In the genomic region with DNA sequence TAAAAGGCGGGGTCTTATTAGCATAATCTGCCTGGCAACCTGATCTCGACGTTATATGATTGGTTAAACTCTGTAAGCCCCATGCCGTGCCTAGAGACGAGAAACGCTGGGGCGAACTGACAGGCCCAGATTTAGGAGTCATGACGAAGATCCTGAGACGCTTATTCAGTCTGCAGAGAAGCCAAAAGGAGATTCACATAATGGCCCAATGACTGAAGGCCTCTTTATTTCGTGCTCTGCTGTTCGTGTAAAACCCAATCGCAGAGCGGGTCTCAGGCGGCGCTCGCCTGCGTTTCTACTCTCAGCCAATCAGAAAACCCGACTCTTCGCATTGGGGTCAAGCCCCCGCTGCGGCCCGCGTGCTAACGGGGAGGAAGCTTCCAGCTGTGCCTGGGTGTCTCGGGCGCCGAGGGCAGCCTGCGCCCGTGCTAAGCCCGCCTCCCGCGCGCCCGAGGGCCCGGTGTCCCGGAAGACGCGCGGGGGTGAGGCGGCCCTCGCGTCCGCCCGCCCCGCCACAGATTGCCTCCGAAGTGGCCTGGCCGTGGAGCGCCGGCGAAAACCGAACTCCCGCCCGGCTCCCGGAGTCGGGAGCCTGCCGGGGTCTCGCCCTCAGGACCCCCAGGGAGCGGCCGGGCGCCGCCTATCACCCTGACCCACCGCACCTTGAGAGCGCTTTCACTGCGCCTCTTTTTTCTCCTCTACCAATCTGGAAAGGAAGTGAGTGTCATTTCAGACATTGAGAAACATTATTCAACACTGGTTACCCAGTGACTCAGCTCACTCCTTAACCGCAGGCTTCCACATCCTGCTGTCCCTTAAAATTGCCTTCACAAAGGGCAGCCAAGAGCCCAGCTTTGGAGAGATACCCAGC, we compare ENCODE assay signal across 8 cellular contexts. TPM values are rescaled to one million over a fixed set of nuclear protein-coding genes. Genes with fewer than 3 reads are reported as not detected.
A peak's percentile ranks its signal among the peaks of the same experiment; 100 is the strongest.
DNase-seq lines count a peak whose midpoint lies in the region; ATAC-seq, FAIRE-seq and TF ChIP-seq lines count a peak whose summit lies in the region.

No MANE protein-coding gene starts in this region.

- ATAC-seq in GM21381 (IDR thresholded peaks at IDR 0.05; ENCODE audit: unreplicated experiment) (peak; percentile 72), memory B cell (ENCODE audit: low read depth) (peak; percentile 70)
- ATAC-seq in activated CD8-positive, alpha-beta memory T cell treated with anti-CD3 and anti-CD28 coated beads, Interleukin-2, amount 10 ng/mL, durations not matched to agents 7 days and 5 days: peak; percentile 79

- peak overlapping the region; percentile 99 for H3K27ac ChIP-seq in H1 (ENCODE audit: low read depth, low read length)

- peaks cover 0 to 3% of the 10 kb centered on the region in 2 experiments for H4K20me1 ChIP-seq in H1 (replicated peaks in 1 of 2; ENCODE audit: control insufficient read depth in 1 of 2, insufficient read depth in 2 of 2, low read length in 2 of 2)

- H3K27me3 Mint-ChIP-seq in Caco-2 (ENCODE audit: insufficient read depth, unreplicated experiment) (no peaks in the 10 kb centered on the region), memory B cell (peaks cover 6% of the 10 kb centered on the region)
- no peaks in the 10 kb centered on the region for H3K27me3 Mint-ChIP-seq in activated CD8-positive, alpha-beta memory T cell treated with anti-CD3 and anti-CD28 coated beads, Interleukin-2, amount 10 ng/mL, durations not matched to agents 7 days and 5 days

- peak overlapping the region; percentile 74 to 76 for H3K4me2 ChIP-seq in H1 (ENCODE audit: insufficient read depth in 1 of 2, low read depth in 2 of 2, low read length in 2 of 2)

- H3K36me3 ChIP-seq in Caco-2 (ENCODE audit: control insufficient read depth, insufficient read depth, low read length): no peaks in the 10 kb centered on the region
- no peaks in the 10 kb centered on the region for H3K36me3 ChIP-seq in H1 (ENCODE audit: control insufficient read depth in 2 of 4, insufficient read depth in 4 of 4, low read length in 3 of 4)

- no peak overlapping the region for H3K14ac ChIP-seq in H1 (ENCODE audit: insufficient read length)

- FAIRE-seq in HTR-8/SVneo (lab: Jason Lieb, UNC) (no peak), H1 (lab: Jason Lieb, UNC) (peak; percentile 81)

- peak overlapping the region; percentile 57 to 99 (median 99) for H3K9ac ChIP-seq in H1 (replicated peaks in 1 of 4; ENCODE audit: extremely low read depth in 1 of 4, low read depth in 3 of 4, low read length in 3 of 4)

- no peak overlapping the region for H2BK120ac ChIP-seq in H1 (replicated peaks; ENCODE audit: low read depth, low read length)

- H4K8ac ChIP-seq in H1 (ENCODE audit: extremely low read depth, insufficient read depth, low read length): peak overlapping the region; percentile 99

- H3K4me1 ChIP-seq in Caco-2 (peaks cover 43% of the 10 kb centered on the region), H1 (replicated peaks in 1 of 4; ENCODE audit: control insufficient read depth in 3 of 4, insufficient read depth in 4 of 4, low read length in 3 of 4) (peaks cover 0 to 2% (median 0%) of the 10 kb centered on the region in 4 experiments; a peak in 3 of 7 replicates)

- BruUV-seq in Caco-2 (replicated peaks; lab: Mats Ljungman, UMichigan): no TSS peak

- H3K27ac Mint-ChIP-seq in Caco-2 (ENCODE audit: unreplicated experiment) (peak overlapping the region; percentile 100), memory B cell (peak overlapping the region; percentile 100)
- H3K27ac Mint-ChIP-seq in activated CD8-positive, alpha-beta memory T cell treated with anti-CD3 and anti-CD28 coated beads, Interleukin-2, amount 10 ng/mL, durations not matched to agents 7 days and 5 days: peak overlapping the region; percentile 100

- intact Hi-C loops in Caco-2 (cut with micrococcal nuclease; ENCODE audit: unreplicated experiment): loop anchor here (1.0 to 2.0 kb wide), 11 partner anchors 20 to 178 kb away; a partner anchor contains a TSS

- H3K36me3 Mint-ChIP-seq in Caco-2 (ENCODE audit: insufficient read depth, unreplicated experiment) (peaks cover 25% of the 10 kb centered on the region), memory B cell (no peaks in the 10 kb centered on the region)
- peaks cover 11% of the 10 kb centered on the region for H3K36me3 Mint-ChIP-seq in activated CD8-positive, alpha-beta memory T cell treated with anti-CD3 and anti-CD28 coated beads, Interleukin-2, amount 10 ng/mL, durations not matched to agents 7 days and 5 days

- no peak overlapping the region for H2BK15ac ChIP-seq in H1 (ENCODE audit: low read length)

- TF ChIP-seq EP300 in H1 (IDR thresholded peaks at IDR 0.05; ENCODE audit: borderline replicate concordance in 1 of 2, low read depth in 2 of 2, low read length in 2 of 2): no peak

- DNase-seq in Caco-2: peak; percentile 99
- DNase-seq in HTR-8/SVneo (ENCODE audit: insufficient read length, low spot score): peak; percentile 90
- peak; percentile 95 for DNase-seq in NOMO-1 treated with DMSO at 0.1 percent for 48 hours (lab: John Stamatoyannopoulos, UW; ENCODE audit: unreplicated experiment)
- peak; percentile 94 for DNase-seq in activated CD8-positive, alpha-beta memory T cell treated with anti-CD3 and anti-CD28 coated beads, Interleukin-2, amount 10 ng/mL, durations not matched to agents 7 days and 5 days
- peak; percentile 85 to 88 for DNase-seq in H1 (ENCODE audit: low read depth in 1 of 2, low spot score in 2 of 2)
- peak; percentile 91 to 94 for DNase-seq in memory B cell (ENCODE audit: low spot score in 2 of 2)
- peak; percentile 81 for DNase-seq in stimulated activated CD8-positive, alpha-beta memory T cell treated with anti-CD3 and anti-CD28 coated beads, Interleukin-12 subunit alpha, Interleukin-12 subunit beta, amount 100 ng/mL, for 1 hour (ENCODE audit: low read depth)

- H3K79me2 ChIP-seq in H1 (ENCODE audit: control insufficient read depth in 1 of 2, insufficient read depth in 2 of 2, low read length in 2 of 2): peaks cover 0 to 35% of the 10 kb centered on the region in 2 experiments; a peak in 3 of 4 replicates

- 3% methylated on average over 47 of the region's 65 CpGs; no CpG with 5 or more reads in 1 of the 2 experiments for WGBS in H1 (ENCODE audit: extremely low coverage in 1 of 2, insufficient coverage in 1 of 2, insufficient read length in 1 of 2, insufficient replicate concordance in 2 of 2, low coverage in 1 of 2, low lambda C conversion rate in 2 of 2, missing lambda C conversion rate in 1 of 2), 2 experiments

- H3K27me3 ChIP-seq in Caco-2 (replicated peaks; ENCODE audit: control insufficient read depth, insufficient read depth, low read length) (no peaks in the 10 kb centered on the region), H1 (replicated peaks in 1 of 4; ENCODE audit: control insufficient read depth in 3 of 4, extremely low read depth in 1 of 4, insufficient read depth in 3 of 4, low read length in 3 of 4) (no peaks in the 10 kb centered on the region)

- CTCF ChIA-PET in Caco-2 (lab: Charles Lee): interaction anchor here (0.6 to 3.3 kb wide), 24 partner anchors 11 to 202 kb away, joined by 3 to 33 read pairs (median 6); a partner anchor contains a TSS
- CTCF ChIA-PET in activated CD8-positive, alpha-beta memory T cell treated with anti-CD3 and anti-CD28 coated beads, Interleukin-2, amount 10 ng/mL, durations not matched to agents 7 days and 5 days (lab: Charles Lee): interaction anchor here (0.7 to 2.3 kb wide), 7 partner anchors 10 to 859 kb away, joined by 3 to 12 read pairs (median 4); a partner anchor contains a TSS
- CTCF ChIA-PET in H1 (lab: Charles Lee; ENCODE audit: partially characterized antibody): interaction anchor here (0.6 to 2.8 kb wide), 8 partner anchors 11 to 143 kb away, joined by 3 to 16 read pairs (median 4); no protein-coding TSS in a partner anchor

- no peaks in the 10 kb centered on the region for H3K9me3 ChIP-seq in Caco-2
- no peaks in the 10 kb centered on the region for H3K9me3 ChIP-seq in H1 (ENCODE audit: insufficient read depth in 2 of 2, low read depth in 1 of 2, low read length in 1 of 2)

- H2BK20ac ChIP-seq in H1 (ENCODE audit: low read length): no peak overlapping the region

- TF ChIP-seq CTCF in Caco-2 (IDR thresholded peaks at IDR 0.05; ENCODE audit: insufficient read depth in 1 of 2, low read depth in 1 of 2, low read length in 1 of 2, severe bottlenecking in 1 of 2, unreplicated experiment in 1 of 2): no peak
- TF ChIP-seq CTCF in H1 (IDR thresholded peaks at IDR 0.05; ENCODE audit: control extremely low read depth in 1 of 3, insufficient read depth in 1 of 3, low read depth in 1 of 3, low read length in 3 of 3): no peak

- H3K4me3 ChIP-seq in Caco-2 (ENCODE audit: low read depth, low read length) (peak overlapping the region; percentile 60), H1 (ENCODE audit: extremely low read depth in 1 of 4, insufficient read depth in 2 of 4, low read depth in 3 of 4, low read length in 4 of 4) (peak overlapping the region; percentile 62 to 80 (median 77))

- peaks cover 35% of the 10 kb centered on the region for H3K4me1 Mint-ChIP-seq in Caco-2 (ENCODE audit: low read depth, unreplicated experiment)
- H3K4me1 Mint-ChIP-seq in activated CD8-positive, alpha-beta memory T cell treated with anti-CD3 and anti-CD28 coated beads, Interleukin-2, amount 10 ng/mL, durations not matched to agents 7 days and 5 days: peaks cover 29% of the 10 kb centered on the region
- H3K4me1 Mint-ChIP-seq in memory B cell: peaks cover 13% of the 10 kb centered on the region

- H3K79me1 ChIP-seq in H1 (ENCODE audit: low read depth, low read length): no peaks in the 10 kb centered on the region

- no peak overlapping the region for H3K23ac ChIP-seq in H1 (ENCODE audit: insufficient read length)

- H2AK5ac ChIP-seq in H1 (ENCODE audit: low read depth, low read length): no peak overlapping the region

- H3K4ac ChIP-seq in H1 (replicated peaks; ENCODE audit: insufficient read length, low read depth, low read length): peak overlapping the region; percentile 81

- H2BK12ac ChIP-seq in H1 (ENCODE audit: low read depth, low read length): peak overlapping the region; percentile 100

- H3K4me3 Mint-ChIP-seq in Caco-2 (ENCODE audit: unreplicated experiment) (peak overlapping the region; percentile 97), memory B cell (peak overlapping the region; percentile 99)
- peak overlapping the region; percentile 92 for H3K4me3 Mint-ChIP-seq in activated CD8-positive, alpha-beta memory T cell treated with anti-CD3 and anti-CD28 coated beads, Interleukin-2, amount 10 ng/mL, durations not matched to agents 7 days and 5 days

- POLR2A ChIA-PET in Caco-2 (lab: Charles Lee): interaction anchor here (0.5 to 3.2 kb wide), 51 partner anchors 11 to 979 kb away, joined by 3 to 97 read pairs (median 7); a partner anchor contains a TSS
- POLR2A ChIA-PET in H1 (lab: Charles Lee; ENCODE audit: partially characterized antibody): interaction anchor here (0.7 to 5.1 kb wide), 31 partner anchors 9 to 414 kb away, joined by 3 to 48 read pairs (median 4); a partner anchor contains a TSS

- H3K9me3 Mint-ChIP-seq in Caco-2 (ENCODE audit: unreplicated experiment) (peaks cover 8% of the 10 kb centered on the region), memory B cell (peaks cover 2% of the 10 kb centered on the region)
- no peaks in the 10 kb centered on the region for H3K9me3 Mint-ChIP-seq in activated CD8-positive, alpha-beta memory T cell treated with anti-CD3 and anti-CD28 coated beads, Interleukin-2, amount 10 ng/mL, durations not matched to agents 7 days and 5 days (ENCODE audit: low read depth)

- peak overlapping the region; percentile 93 for H4K91ac ChIP-seq in H1 (replicated peaks; ENCODE audit: insufficient read length, low read length)

- H3K18ac ChIP-seq in H1 (ENCODE audit: extremely low read depth, low read length): peak overlapping the region; percentile 99

- peaks cover 16% of the 10 kb centered on the region for H3K23me2 ChIP-seq in H1 (ENCODE audit: low read depth, low read length)

- H3K56ac ChIP-seq in H1 (replicated peaks; ENCODE audit: insufficient read length, low read depth, low read length): peak overlapping the region; percentile 88

- peak overlapping the region; percentile 79 for H4K5ac ChIP-seq in H1 (ENCODE audit: insufficient read length, low read depth, low read length)

- peak in 1 of 2 experiments; percentile 68; a peak in 2 of 3 replicates for TF ChIP-seq POLR2A in H1 (IDR thresholded peaks at IDR 0.05; ENCODE audit: control extremely low read depth in 1 of 2, low read depth in 2 of 2, low read length in 2 of 2)

- no peak; a peak in 1 of 4 replicates for TF ChIP-seq RAD21 in H1 (IDR thresholded peaks at IDR 0.05 in 1 of 2, conservative IDR thresholded peaks at IDR 0.05 in 1 of 2; ENCODE audit: low read depth in 2 of 2, low read length in 2 of 2)

- H2AFZ ChIP-seq in H1 (ENCODE audit: low read length): peak overlapping the region; percentile 99

- H2BK5ac ChIP-seq in H1 (ENCODE audit: low read depth, low read length): peak overlapping the region; percentile 99

RNA-seq across cellular contexts. Expression of a gene that starts 0.4 kb away (rescaled TPM):
- total RNA-seq in Caco-2 (2022): 11.8 and 12.0 TPM in 2 replicates
- 10 to 100 TPM; 15.7 to 19.2 TPM for total RNA-seq in activated CD8-positive, alpha-beta memory T cell treated with anti-CD3 and anti-CD28 coated beads, Interleukin-2, amount 10 ng/mL, durations not matched to agents 7 days and 5 days
- total RNA-seq in H1 (2021; fragmentation: NEBNext Ultra II Directional; extraction: Animal tissue kit (Norgen Biotek cat#: 25700)): 16.0 and 19.2 TPM in 2 replicates
- 15.5 and 20.8 TPM in 2 replicates for polyA plus RNA-seq in H1 (2011; rRNA removed)
- polyA plus RNA-seq in H1 (2011; cell fraction: cytosol; rRNA removed): 9.2 TPM
- polyA plus RNA-seq in H1 (2011; cell fraction: nucleus; rRNA removed): 35.9 TPM
- polyA plus RNA-seq in H1 (2012, experiment 1 of 2): 6.6 to 9.0 TPM (median 7.2 TPM) in 4 replicates
- polyA plus RNA-seq in H1 (2012, experiment 2 of 2): 0.45 TPM
- 6.9 TPM for polyA plus RNA-seq in H1 (2013, experiment 1 of 2)
- 6.1 TPM for polyA plus RNA-seq in H1 (2013, experiment 2 of 2)
- polyA minus RNA-seq in H1 (2011; rRNA and poly(A)+ RNA removed): 58.7 and 59.5 TPM in 2 replicates
- polyA minus RNA-seq in H1 (2011; cell fraction: cytosol; rRNA and poly(A)+ RNA removed): 25.2 TPM
- 20.4 TPM for polyA minus RNA-seq in H1 (2011; cell fraction: nucleus; rRNA and poly(A)+ RNA removed)

Comparison
In these comparisons a context has a peak if more than half of its experiments do, and no peak if none do; other contexts are left out.
1. Peak in every context shown above with its lines: DNase-seq, ATAC-seq, H3K4me3 ChIP-seq and H3K27ac ChIP-seq.